8 cellular contexts compared by ENCODE assay signal in the genomic region with DNA sequence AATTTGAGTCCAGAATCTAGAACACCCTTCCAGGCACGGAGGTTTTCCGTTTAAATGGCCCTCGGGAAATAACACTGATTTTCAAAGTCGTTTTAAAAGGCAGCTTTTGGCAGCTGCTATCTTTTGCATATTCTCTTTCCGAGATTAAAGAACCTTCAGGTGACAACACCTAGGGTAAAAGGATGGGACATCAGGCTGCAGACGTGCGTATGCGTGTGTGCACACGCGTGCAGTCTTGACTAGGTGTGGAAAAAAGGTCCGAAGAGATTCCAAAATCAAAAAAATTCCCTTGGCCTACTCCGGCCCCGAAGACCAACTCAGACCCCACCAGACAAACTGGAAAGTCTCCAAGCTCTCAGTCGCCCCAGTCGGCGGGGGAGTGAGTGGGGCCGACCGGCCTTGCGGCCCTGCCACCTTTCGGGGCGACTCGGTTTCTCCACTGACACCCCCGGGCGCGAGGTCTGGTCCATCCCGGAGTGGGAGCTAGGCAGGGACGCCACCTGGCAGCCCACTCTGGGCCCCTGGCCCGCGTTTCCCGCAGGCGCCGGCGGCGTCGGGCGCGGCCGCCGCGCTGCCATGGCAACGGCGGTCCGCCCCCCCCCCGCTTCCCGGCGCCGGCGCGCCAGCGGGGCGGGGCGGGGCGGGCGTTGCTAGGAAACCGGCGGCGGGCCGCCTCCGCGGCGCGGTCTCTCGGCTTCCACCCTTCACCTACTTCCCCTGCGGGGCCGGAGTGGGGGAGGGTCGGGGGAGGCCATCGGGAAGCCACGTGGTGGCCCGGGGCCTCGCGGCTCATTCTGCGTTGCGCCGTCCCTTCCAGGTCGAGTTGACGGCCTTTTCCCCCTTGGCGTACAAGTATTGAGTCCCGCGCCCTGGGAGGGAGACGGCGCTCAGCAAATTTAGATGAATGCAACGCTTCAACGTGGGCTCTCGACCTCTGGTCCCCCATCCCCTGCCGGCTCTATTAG.
A peak's percentile ranks its signal among the peaks of the same experiment; 100 is the strongest.
DNase-seq lines count a peak whose midpoint lies in the region; ATAC-seq and TF ChIP-seq lines count a peak whose summit lies in the region.

No MANE protein-coding gene starts in this region.

- H3K9me3 ChIP-seq in liver (ENCODE audit: control insufficient read depth in 4 of 4, low read length in 3 of 4) = no peaks in the 10 kb centered on the region

- H3K4me3 ChIP-seq in liver (ENCODE audit: low read depth in 1 of 3, low read length in 3 of 3) = peak overlapping the region; percentile 52 to 84 (median 80)

- peak in 1 of 2 donors; percentile 17 for TF ChIP-seq RAD21 in liver (IDR thresholded peaks at IDR 0.05)

- peak; percentile 65 for DNase-seq in NCI-H2029 (lab: John Stamatoyannopoulos, UW)
- no peak for DNase-seq in NCI-H2029 treated with DMSO at 0.1 percent for 48 hours (lab: John Stamatoyannopoulos, UW)
- peak; percentile 55 for DNase-seq in NCI-H345 treated with DMSO at 0.1 percent for 48 hours (lab: John Stamatoyannopoulos, UW; ENCODE audit: unreplicated experiment)
- peak; percentile 83 for DNase-seq in activated CD4-positive, alpha-beta T cell treated with anti-CD3 and anti-CD28 coated beads, Interleukin-2, amount 50 U/mL, for 1 hour
- DNase-seq in dermis blood vessel endothelial cell = peak; percentile 65
- peak; percentile 86 for DNase-seq in stimulated activated CD4-positive, alpha-beta T cell treated with anti-CD3 and anti-CD28 coated beads, Interleukin-4, amount 100 ng/mL, for 1 hour

- H3K36me3 ChIP-seq in liver (ENCODE audit: control insufficient read depth in 4 of 4, insufficient read depth in 3 of 4, low read depth in 1 of 4, low read length in 3 of 4) = no peaks in the 10 kb centered on the region

- peak overlapping the region in 1 of 2 donors; percentile 24 for H3K9ac ChIP-seq in liver (ENCODE audit: low read depth in 1 of 2, low read length in 2 of 2)

- H3K4me1 ChIP-seq in liver (ENCODE audit: control insufficient read depth in 4 of 4, insufficient read depth in 4 of 4, low read length in 3 of 4) = peaks cover 0 to 10% (median 6%) of the 10 kb centered on the region in 4 donors

- H3K27me3 ChIP-seq in liver (ENCODE audit: control insufficient read depth in 4 of 4, insufficient read depth in 4 of 4, low read length in 3 of 4) = no peaks in the 10 kb centered on the region

- WGBS in liver = 11% methylated on average over 85 of the region's 85 CpGs

- ATAC-seq in HG03097 (IDR thresholded peaks at IDR 0.05; ENCODE audit: low FRiP score, unreplicated experiment) = peak; percentile 64

- TF ChIP-seq CTCF in liver (IDR thresholded peaks at IDR 0.05; ENCODE audit: low read depth, low read length, missing input control) = no peak

- peak overlapping the region; percentile 9 to 43 for H3K27ac ChIP-seq in liver (ENCODE audit: low read depth in 1 of 2, low read length in 2 of 2)

TF ChIP-seq in liver, 16 proteins besides CTCF, POLR2A, EP300 and RAD21:
- peak; percentile 67 for TF ChIP-seq RXRA (IDR thresholded peaks at IDR 0.05)
- TF ChIP-seq FOXA1 (IDR thresholded peaks at IDR 0.05) = no peak
- TF ChIP-seq GABPA (IDR thresholded peaks at IDR 0.05 in 1 of 2, conservative IDR thresholded peaks at IDR 0.05 in 1 of 2) = no peak
- TF ChIP-seq HNF4A (conservative IDR thresholded peaks at IDR 0.05) = no peak
- TF ChIP-seq YY1 (IDR thresholded peaks at IDR 0.05) = peak; percentile 56
- TF ChIP-seq TAF1 (conservative IDR thresholded peaks at IDR 0.05) = no peak
- no peak for TF ChIP-seq HNF4G (IDR thresholded peaks at IDR 0.05)
- TF ChIP-seq NR2F2 (IDR thresholded peaks at IDR 0.05) = no peak
- no peak for TF ChIP-seq JUND (IDR thresholded peaks at IDR 0.05)
- TF ChIP-seq MAX (IDR thresholded peaks at IDR 0.05) = peak; percentile 88
- no peak for TF ChIP-seq EGR1 (IDR thresholded peaks at IDR 0.05; ENCODE audit: low read depth in 2 of 2)
- TF ChIP-seq, protein P1, sequence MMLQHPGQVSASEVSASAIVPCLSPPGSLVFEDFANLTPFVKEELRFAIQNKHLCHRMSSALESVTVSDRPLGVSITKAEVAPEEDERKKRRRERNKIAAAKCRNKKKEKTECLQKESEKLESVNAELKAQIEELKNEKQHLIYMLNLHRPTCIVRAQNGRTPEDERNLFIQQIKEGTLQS (IDR thresholded peaks at IDR 0.05) = no peak
- TF ChIP-seq REST (IDR thresholded peaks at IDR 0.05) = no peak
- peak; percentile 81 for TF ChIP-seq SP1 (IDR thresholded peaks at IDR 0.05)
TF ChIP-seq in liver: peak in this region for 4.
